8 cellular contexts compared by ENCODE assay signal in genomic region chr2:151238527-151239487, GRCh38. TPM values are rescaled to one million over a fixed set of nuclear protein-coding genes. Genes with fewer than 3 reads are reported as not detected.
DNase-seq lines count a peak whose midpoint lies in the region; ATAC-seq and TF ChIP-seq lines count a peak whose summit lies in the region.

No MANE protein-coding gene starts in this region.

- no peaks in the 10 kb centered on the region for H3K9me3 ChIP-seq in lung (ENCODE audit: control insufficient read depth in 2 of 2, insufficient read depth in 1 of 2, low read length in 1 of 2)
- H3K9me3 ChIP-seq in suprapubic skin = no peaks in the 10 kb centered on the region

- H3K36me3 ChIP-seq in lung (ENCODE audit: control insufficient read depth in 2 of 2, insufficient read depth in 2 of 2, low read length in 2 of 2) = no peaks in the 10 kb centered on the region
- H3K36me3 ChIP-seq in suprapubic skin = no peaks in the 10 kb centered on the region

- ATAC-seq in GM18505 (IDR thresholded peaks at IDR 0.05; ENCODE audit: unreplicated experiment) (peak; percentile 83), HG02938 (IDR thresholded peaks at IDR 0.05; ENCODE audit: unreplicated experiment) (peak; percentile 78), lung (ENCODE audit: insufficient read depth, low FRiP score) (peak; percentile 88)

- no peak for TF ChIP-seq EP300 in suprapubic skin (IDR thresholded peaks at IDR 0.05)

- H3K4me3 ChIP-seq in lung = no peak overlapping the region
- no peak overlapping the region for H3K4me3 ChIP-seq in suprapubic skin

- DNase-seq in Ammon's horn (ENCODE audit: low spot score) (peak; percentile 83), NCI-H1694 treated with DMSO at 0.1 percent for 48 hours (lab: John Stamatoyannopoulos, UW) (peak; percentile 82), SW480 (ENCODE audit: low spot score) (peak; percentile 59), dedifferentiated amniotic fluid mesenchymal stem cell (ENCODE audit: extremely low spot score) (peak; percentile 84), lung (ENCODE audit: low spot score) (peak; percentile 39), suprapubic skin (ENCODE audit: low spot score in 2 of 2) (peak in 1 of 2 donors; percentile 68)

- 13 to 16% methylated on average over 6 of the region's 6 CpGs for WGBS in lung, 2 donors
- WGBS in suprapubic skin = 10% methylated on average over 6 of the region's 6 CpGs

- H3K27me3 ChIP-seq in lung (ENCODE audit: control insufficient read depth, insufficient read depth) (no peaks in the 10 kb centered on the region), suprapubic skin (no peaks in the 10 kb centered on the region)

- TF ChIP-seq CTCF in lung (IDR thresholded peaks at IDR 0.05; ENCODE audit: control extremely low read depth, extremely low read depth) (peak; percentile 74), suprapubic skin (IDR thresholded peaks at IDR 0.05) (peak; percentile 74 to 85)

- no peaks in the 10 kb centered on the region for H3K4me1 ChIP-seq in lung (ENCODE audit: control insufficient read depth in 2 of 2, insufficient read depth in 2 of 2, low read length in 2 of 2)
- peaks cover 5% of the 10 kb centered on the region for H3K4me1 ChIP-seq in suprapubic skin

- TF ChIP-seq POLR2A in GM18505 (IDR thresholded peaks at IDR 0.05; ENCODE audit: borderline replicate concordance, extremely low read depth, insufficient read depth, insufficient read length) (no peak), suprapubic skin (IDR thresholded peaks at IDR 0.05) (no peak)

- H3K27ac ChIP-seq in lung (ENCODE audit: low read depth in 1 of 2, low read length in 1 of 2) (no peak overlapping the region), suprapubic skin (no peak overlapping the region)

RNA-seq across cellular contexts. Expression of gene RBM43, which starts 22.9 kb away (rescaled TPM):
- total RNA-seq in lung (10 to 100 TPM in 1 of 2 donors, 1 to 10 TPM in 1; 7.9 to 17.8 TPM), suprapubic skin (1 to 10 TPM; 1.9 to 5.1 (median 4.3) TPM)
- polyA plus RNA-seq in lung = 1 to 10 TPM; 3.0 to 3.6 TPM

RNA-seq across cellular contexts. Expression of gene NMI, which starts 50.7 kb away (rescaled TPM):
- total RNA-seq in lung = 10 to 100 TPM; 19.2 to 25.4 TPM
- 10 to 100 TPM; 16.7 to 38.0 TPM for polyA plus RNA-seq in lung
- total RNA-seq in suprapubic skin = 10 to 100 TPM in 1 of 4 donors, 1 to 10 TPM in 3; 4.7 to 10.2 (median 8.5) TPM
